In genomic region chr10:29795856-29796255, GRCh38 we compare ENCODE assay signal across 11 cellular contexts.
A peak's percentile ranks its signal among the peaks of the same experiment; 100 is the strongest.
DNase-seq lines count a peak whose midpoint lies in the region; ATAC-seq and TF ChIP-seq lines count a peak whose summit lies in the region.
"Had no signal": no experiment of that assay in that cellular context is flagged by ENCODE, and none has a peak within 500 bp of the region (broad histone marks: within the 10 kb centered on the region; RNA-seq: fewer than 3 reads in every experiment).

No MANE protein-coding gene starts in this region.

- H3K56ac ChIP-seq in IMR-90 (ENCODE audit: extremely low read depth, insufficient read depth, low read length) = peak overlapping the region; percentile 32; the same call in 1 of the 2 replicates

- H3K4ac ChIP-seq in IMR-90 (ENCODE audit: low read depth, low read length) = peak overlapping the region; percentile 85; the same call in 1 of the 2 replicates

- H3K9me1 ChIP-seq in IMR-90 (ENCODE audit: insufficient read depth, low read length) = peaks cover 4% of the 10 kb centered on the region

- H3K9ac ChIP-seq in IMR-90 (ENCODE audit: low read depth, low read length) = no peak overlapping the region
- peak overlapping the region; percentile 16 for H3K9ac ChIP-seq in muscle layer of colon (ENCODE audit: low read length)

- no peak overlapping the region for H3K4me3 ChIP-seq in IMR-90 (ENCODE audit: insufficient read depth, low read depth, low read length)
- peak overlapping the region in 1 of 2 donors; percentile 5 for H3K4me3 ChIP-seq in muscle layer of colon (ENCODE audit: low read depth in 1 of 2, low read length in 2 of 2)
- H3K4me3 ChIP-seq in upper lobe of right lung = no peak overlapping the region

- peak overlapping the region; percentile 91 for H2BK120ac ChIP-seq in IMR-90 (ENCODE audit: low read depth, low read length)

- no peaks in the 10 kb centered on the region for H4K20me1 ChIP-seq in IMR-90 (ENCODE audit: insufficient read depth, low read length)

- peak overlapping the region; percentile 83; the same call in 1 of the 2 replicates for H4K5ac ChIP-seq in IMR-90 (ENCODE audit: low read depth, low read length)

- DNase-seq in IMR-90 (peak; percentile 34), dermis blood vessel endothelial cell (peak; percentile 67), upper lobe of right lung (no peak), hippocampal formation (lab: John Stamatoyannopoulos, UW) (no peak), T-helper 9 cell (no peak)
- DNase-seq: activated naive CD4-positive, alpha-beta T cell treated with anti-CD3 and anti-CD28 coated beads, Interleukin-2, amount 50 U/mL, for 16 hours; CD8-positive, alpha-beta T cell; stimulated activated naive CD8-positive, alpha-beta T cell treated with anti-CD3 and anti-CD28 coated beads, Interleukin-15, Interleukin-2, amounts not matched to agents 100 U/mL and 50 U/mL, for 24 hours had no signal

- H3K27me3 ChIP-seq in IMR-90 (ENCODE audit: control insufficient read depth, insufficient read depth, low read length) = no peaks in the 10 kb centered on the region
- H3K27me3 ChIP-seq in muscle layer of colon (ENCODE audit: control insufficient read depth in 1 of 2, insufficient read depth in 2 of 2, low read length in 2 of 2) = no peaks in the 10 kb centered on the region
- no peaks in the 10 kb centered on the region for H3K27me3 ChIP-seq in upper lobe of right lung

- no TSS peak for BruUV-seq in IMR-90 (replicated peaks; lab: Mats Ljungman, UMichigan)

- no peak for TF ChIP-seq RAD21 in IMR-90 (IDR thresholded peaks at IDR 0.05; ENCODE audit: low read length)

- H3K27ac ChIP-seq in IMR-90 (ENCODE audit: insufficient read depth, low read length) (no peak overlapping the region), muscle layer of colon (ENCODE audit: low read depth, low read length) (peak overlapping the region; percentile 73), upper lobe of right lung (peak overlapping the region; percentile 58)

- H2BK20ac ChIP-seq in IMR-90 (ENCODE audit: low read depth, low read length) = peak overlapping the region; percentile 77

- CTCF ChIA-PET in IMR-90 (lab: Yijun Ruan, JAX) = no interaction called here

- no peaks in the 10 kb centered on the region for H3K79me1 ChIP-seq in IMR-90 (ENCODE audit: low read depth in 1 of 2, low read length in 2 of 2)

- TF ChIP-seq POLR2A in IMR-90 (IDR thresholded peaks at IDR 0.05; ENCODE audit: low read depth, low read length) = no peak

- peak overlapping the region; percentile 50; the same call in 1 of the 2 replicates for H3K23ac ChIP-seq in IMR-90 (ENCODE audit: low read depth, low read length)

- dilution Hi-C loops in IMR-90 (cut with HindIII; ENCODE audit: low sequenced_read_pairs, unreplicated experiment) = no loop called here

- H3K36me3 ChIP-seq in IMR-90 (ENCODE audit: control insufficient read depth, insufficient read depth, low read length) = no peaks in the 10 kb centered on the region
- no peaks in the 10 kb centered on the region for H3K36me3 ChIP-seq in muscle layer of colon (ENCODE audit: insufficient read depth, low read length)
- no peaks in the 10 kb centered on the region for H3K36me3 ChIP-seq in upper lobe of right lung

- H3K9me3 ChIP-seq in IMR-90 (ENCODE audit: control insufficient read depth, insufficient read depth, low read length) (no peaks in the 10 kb centered on the region), muscle layer of colon (ENCODE audit: low read length) (no peaks in the 10 kb centered on the region), upper lobe of right lung (no peaks in the 10 kb centered on the region)

- no peak overlapping the region for H3K4me2 ChIP-seq in IMR-90 (ENCODE audit: low read depth, low read length)

- H2AK5ac ChIP-seq in IMR-90 (ENCODE audit: low read depth, low read length) = peak overlapping the region; percentile 87

- POLR2A ChIA-PET in IMR-90 (lab: Charles Lee; ENCODE audit: unreplicated experiment) = no interaction called here

- peak overlapping the region; percentile 68; the same call in 1 of the 2 replicates for H3K18ac ChIP-seq in IMR-90 (ENCODE audit: low read depth, low read length)

- H2BK15ac ChIP-seq in IMR-90 (ENCODE audit: low read depth, low read length) = peak overlapping the region; percentile 93; the same call in 2 of the 3 replicates

- in situ Hi-C loops in IMR-90 (cut with MboI; ENCODE audit: low sequenced_read_pairs) = no loop called here

- peak overlapping the region; percentile 61; the same call in 1 of the 2 replicates for H3K14ac ChIP-seq in IMR-90 (replicated peaks; ENCODE audit: low read depth, low read length)

- peak overlapping the region; percentile 21; the same call in 1 of the 2 replicates for H4K91ac ChIP-seq in IMR-90 (ENCODE audit: insufficient read depth, low read depth, low read length)

- intact Hi-C loops in IMR-90 (cut with micrococcal nuclease) (no loop called here), upper lobe of right lung (cut with DNase I) (no loop called here)

- H2AFZ ChIP-seq in IMR-90 (replicated peaks; ENCODE audit: low read length, poor library complexity) = no peak overlapping the region

- peak overlapping the region; percentile 87 for H2BK5ac ChIP-seq in IMR-90 (ENCODE audit: low read depth, low read length, poor library complexity, severe bottlenecking)

- H4K8ac ChIP-seq in IMR-90 (ENCODE audit: low read depth in 2 of 2, low read length in 2 of 2) = peak overlapping the region; percentile 34 to 69; a peak in 2 of 4 replicates

- TF ChIP-seq CTCF in IMR-90 (conservative IDR thresholded peaks at IDR 0.05; ENCODE audit: low read depth, low read length) = no peak
- no peak for TF ChIP-seq CTCF in upper lobe of right lung (IDR thresholded peaks at IDR 0.05)

- ATAC-seq in IMR-90 (ENCODE audit: low read depth) (no peak), upper lobe of right lung (no peak), HG03095 (IDR thresholded peaks at IDR 0.05; ENCODE audit: unreplicated experiment) (no peak), HG03521 (IDR thresholded peaks at IDR 0.05; ENCODE audit: unreplicated experiment) (no peak)
- ATAC-seq: CD8-positive, alpha-beta T cell; stimulated activated naive CD8-positive, alpha-beta T cell treated with anti-CD3 and anti-CD28 coated beads, Interleukin-15, Interleukin-2, amounts not matched to agents 100 U/mL and 50 U/mL, for 24 hours had no signal

- WGBS in IMR-90 (ENCODE audit: extremely low coverage in 2 of 2, insufficient read length in 1 of 2), 2 experiments = 80% methylated on average over 2 of the region's 4 CpGs; no CpG with 5 or more reads in 1 of the 2 experiments

- H2AK9ac ChIP-seq in IMR-90 (replicated peaks; ENCODE audit: low read depth, low read length, poor library complexity) = peak overlapping the region; percentile 12

- peaks cover 11% of the 10 kb centered on the region for H3K4me1 ChIP-seq in IMR-90 (ENCODE audit: control insufficient read depth, insufficient read depth, low read length)
- peaks cover 34% of the 10 kb centered on the region for H3K4me1 ChIP-seq in muscle layer of colon (ENCODE audit: insufficient read depth, low read length)
- no peaks in the 10 kb centered on the region for H3K4me1 ChIP-seq in upper lobe of right lung

TF ChIP-seq in IMR-90, 13 proteins besides CTCF, POLR2A, EP300 and RAD21:
- TF ChIP-seq MXI1 (IDR thresholded peaks at IDR 0.05; ENCODE audit: borderline replicate concordance, low read depth, low read length) = no peak
- TF ChIP-seq CEBPB (IDR thresholded peaks at IDR 0.05; ENCODE audit: low read depth, low read length) = no peak
- no peak for TF ChIP-seq NFE2L2 (IDR thresholded peaks at IDR 0.05; ENCODE audit: low read depth, low read length)
- no peak for TF ChIP-seq USF2 (IDR thresholded peaks at IDR 0.05; ENCODE audit: low read depth, low read length)
- TF ChIP-seq RFX5 (IDR thresholded peaks at IDR 0.05; ENCODE audit: low read depth, low read length) = no peak
- no peak for TF ChIP-seq BHLHE40 (IDR thresholded peaks at IDR 0.05; ENCODE audit: low read depth, low read length)
- TF ChIP-seq MAFK (IDR thresholded peaks at IDR 0.05; ENCODE audit: low read depth, low read length) = no peak
- no peak for TF ChIP-seq SMC3 (IDR thresholded peaks at IDR 0.05; ENCODE audit: low read depth, low read length)
- no peak for TF ChIP-seq CHD1 (IDR thresholded peaks at IDR 0.05; ENCODE audit: low read depth, low read length)
- TF ChIP-seq MAZ (IDR thresholded peaks at IDR 0.05; ENCODE audit: borderline replicate concordance, low read depth, low read length) = no peak
- TF ChIP-seq RCOR1 (IDR thresholded peaks at IDR 0.05; ENCODE audit: insufficient replicate concordance, low read length) = no peak
- no peak for TF ChIP-seq FOS (IDR thresholded peaks at IDR 0.05; ENCODE audit: low read depth, low read length)
- TF ChIP-seq ELK1 (IDR thresholded peaks at IDR 0.05; ENCODE audit: borderline replicate concordance, low read depth, low read length) = no peak
TF ChIP-seq in IMR-90: peak in this region for 0.

Comparison
In these comparisons a context has a peak if more than half of its experiments do, and no peak if none do; other contexts are left out.
1. DNase-seq: peak in IMR-90 (single experiment) and dermis blood vessel endothelial cell (single experiment); none in upper lobe of right lung (single experiment), hippocampal formation (0 of 2) and T-helper 9 cell (single experiment).